In genomic region chr17:81512984-81513668, GRCh38 we compare ENCODE assay signal across 8 cellular contexts. TPM values are rescaled to one million over a fixed set of nuclear protein-coding genes. Genes with fewer than 3 reads are reported as not detected.
A peak's percentile ranks its signal among the peaks of the same experiment; 100 is the strongest.
DNase-seq lines count a peak whose midpoint lies in the region; TF ChIP-seq lines count a peak whose summit lies in the region.

No MANE protein-coding gene starts in this region.

- H3K4me1 Mint-ChIP-seq in brain: peaks cover 51% of the 10 kb centered on the region

- H3K4me3 ChIP-seq in spleen: peak overlapping the region; percentile 53 to 99 (median 94)

- H3K4me1 ChIP-seq in spleen: peaks cover 36 to 86% (median 65%) of the 10 kb centered on the region in 6 donors

- TF ChIP-seq POLR2A in spleen (IDR thresholded peaks at IDR 0.05): peak in 1 of 3 donors; percentile 43

- H3K36me3 ChIP-seq in spleen: peaks cover 4 to 40% (median 35%) of the 10 kb centered on the region in 6 donors

- DNase-seq in DMS 273 (lab: John Stamatoyannopoulos, UW; ENCODE audit: unreplicated experiment) (peak; percentile 81), DMS 273 treated with DMSO at 0.1 percent for 48 hours (lab: John Stamatoyannopoulos, UW) (no peak), Kasumi-1 (lab: John Stamatoyannopoulos, UW) (peak; percentile 76 to 85), T-helper 1 cell (peak in 4 of 5 donors; percentile 45 to 82 (median 46)), iPS-NIHi11 (ENCODE audit: low spot score) (peak; percentile 41), spleen (peak; percentile 94), GOT3 (lab: John Stamatoyannopoulos, UW) (no peak)

- H3K27ac Mint-ChIP-seq in brain: peak overlapping the region; percentile 97 to 99 (median 97)

- H3K36me3 Mint-ChIP-seq in brain: peaks cover 41% of the 10 kb centered on the region

- H3K27ac ChIP-seq in spleen: peak overlapping the region; percentile 91 to 100 (median 100)

- H3K27me3 Mint-ChIP-seq in brain: peaks cover 37% of the 10 kb centered on the region

- peaks cover 2 to 19% (median 11%) of the 10 kb centered on the region in 5 experiments for H3K9me3 Mint-ChIP-seq in brain

- H3K4me3 Mint-ChIP-seq in brain: peak overlapping the region; percentile 88 to 91 (median 88)

- no peak for TF ChIP-seq CTCF in brain (conservative IDR thresholded peaks at IDR 0.05)
- no peak for TF ChIP-seq CTCF in spleen (IDR thresholded peaks at IDR 0.05 in 8 of 11, conservative IDR thresholded peaks at IDR 0.05 in 3 of 11)

- no peaks in the 10 kb centered on the region for H3K9me3 ChIP-seq in spleen

- 0 to 1% (median 0%) methylated on average over 1 to 68 of the region's 68 CpGs for WGBS in spleen, 5 donors

- no peaks in the 10 kb centered on the region for H3K27me3 ChIP-seq in spleen (replicated peaks in 1 of 7)

- intact Hi-C loops in spleen (cut with DNase I; ENCODE audit: low total_unique reads): no loop called here

RNA-seq across cellular contexts. Expression of gene ACTG1, which starts 0.5 kb away (rescaled TPM):
- polyA plus RNA-seq in brain (ENCODE audit: insufficient read depth, low read depth, low replicate concordance) (5,204 TPM), spleen (1,000 to 10,000 TPM; 1,119 to 1,902 (median 1,793) TPM)
- total RNA-seq in spleen: 1,000 to 10,000 TPM; 1,726 to 6,270 (median 2,803) TPM

RNA-seq across cellular contexts. Expression of gene FSCN2, which starts 15.1 kb away (rescaled TPM):
- polyA plus RNA-seq in brain (ENCODE audit: insufficient read depth, low read depth, low replicate concordance) (1.3 TPM), spleen (1 to 10 TPM in 1 of 3 donors, under 1 TPM in 2; 0.41 to 2.6 (median 0.76) TPM)
- 1 to 10 TPM; 1.2 to 4.0 (median 2.8) TPM for total RNA-seq in spleen

RNA-seq across cellular contexts. Expression of gene FAAP100, which starts 39.0 kb away (rescaled TPM):
- polyA plus RNA-seq in brain (ENCODE audit: insufficient read depth, low read depth, low replicate concordance): 25.8 TPM
- 10 to 100 TPM; 36.8 to 59.2 (median 50.2) TPM for total RNA-seq in spleen
- 10 to 100 TPM; 32.2 to 77.2 (median 52.0) TPM for polyA plus RNA-seq in spleen

Comparison
In these comparisons a context has a peak if more than half of its experiments do, and no peak if none do; other contexts are left out.
1. DNase-seq: peak in DMS 273 (single experiment), Kasumi-1 (2 of 2), T-helper 1 cell (4 of 5), iPS-NIHi11 (single experiment) and spleen (single experiment); none in DMS 273 treated with DMSO at 0.1 percent for 48 hours (single experiment) and GOT3 (single experiment).